In genomic region chr4:123699823-123700822, GRCh38 we compare ENCODE assay signal across 10 cellular contexts.
DNase-seq lines count a peak whose midpoint lies in the region; TF ChIP-seq lines count a peak whose summit lies in the region.
"Had no signal": no experiment of that assay in that cellular context is flagged by ENCODE, and none has a peak within 500 bp of the region (broad histone marks: within the 10 kb centered on the region; RNA-seq: fewer than 3 reads in every experiment).

No MANE protein-coding gene starts in this region.

- H3K4me3 ChIP-seq in choroid plexus epithelial cell (ENCODE audit: low read depth, low read length) (peak overlapping the region; percentile 13), stomach (no peak overlapping the region)

- TF ChIP-seq POLR2A in stomach (IDR thresholded peaks at IDR 0.05), result no peak

- H3K9me3 ChIP-seq in stomach, result no peaks in the 10 kb centered on the region

- H3K36me3 ChIP-seq in stomach, result no peaks in the 10 kb centered on the region

- no peaks in the 10 kb centered on the region for H3K36me3 Mint-ChIP-seq in Calu3 (ENCODE audit: insufficient read depth, unreplicated experiment)

- TF ChIP-seq CTCF in choroid plexus epithelial cell (conservative IDR thresholded peaks at IDR 0.05; ENCODE audit: low read depth, low read length), result no peak
- no peak for TF ChIP-seq CTCF in stomach (IDR thresholded peaks at IDR 0.05)
- TF ChIP-seq CTCF in Calu3 (IDR thresholded peaks at IDR 0.05; ENCODE audit: unreplicated experiment), result no peak

- no peaks in the 10 kb centered on the region for H3K9me3 Mint-ChIP-seq in Calu3 (ENCODE audit: low read depth, unreplicated experiment)
- H3K9me3 Mint-ChIP-seq: activated CD4-positive, alpha-beta memory T cell treated with anti-CD3 and anti-CD28 coated beads for 36 hours had no signal

- H3K27me3 ChIP-seq in stomach, result no peaks in the 10 kb centered on the region

- H3K27ac Mint-ChIP-seq in Calu3 (ENCODE audit: unreplicated experiment), result no peak overlapping the region
- H3K27ac Mint-ChIP-seq: activated CD4-positive, alpha-beta memory T cell treated with anti-CD3 and anti-CD28 coated beads for 36 hours had no signal

- H3K4me1 ChIP-seq in stomach, result peaks cover 0 to 12% (median 0%) of the 10 kb centered on the region in 4 donors

- peak; percentile 61 for DNase-seq in HT1080 (ENCODE audit: low read depth)
- peak; percentile 95 for DNase-seq in choroid plexus epithelial cell (ENCODE audit: low read depth)
- peak; percentile 81 for DNase-seq in kidney glomerular epithelial cell (lab: John Stamatoyannopoulos, UW)
- no peak for DNase-seq in stomach
- DNase-seq in germinal center (ENCODE audit: low spot score), result no peak
- no peak for DNase-seq in Calu3
- no peak for DNase-seq in NCI-H1694 treated with DMSO at 0.1 percent for 48 hours (lab: John Stamatoyannopoulos, UW)
- DNase-seq in NCI-H2029 (lab: John Stamatoyannopoulos, UW), result no peak
- DNase-seq: activated CD4-positive, alpha-beta memory T cell treated with anti-CD3 and anti-CD28 coated beads for 36 hours; stimulated activated CD8-positive, alpha-beta memory T cell treated with anti-CD3 and anti-CD28 coated beads, Interleukin-4, amount 100 ng/mL, for 48 hours had no signal

- intact Hi-C loops in stomach (cut with DNase I; ENCODE audit: low total_unique reads) (no loop called here), Calu3 (cut with micrococcal nuclease; ENCODE audit: unreplicated experiment) (no loop called here)

- TF ChIP-seq EP300 in stomach (IDR thresholded peaks at IDR 0.05), result no peak

- H3K4me3 Mint-ChIP-seq in Calu3 (ENCODE audit: low read depth, unreplicated experiment), result no peak overlapping the region
- H3K4me3 Mint-ChIP-seq: activated CD4-positive, alpha-beta memory T cell treated with anti-CD3 and anti-CD28 coated beads for 36 hours had no signal

- 51 to 72% (median 61%) methylated on average over 7 of the region's 7 CpGs for WGBS in stomach, 5 donors

- CTCF ChIA-PET in Calu3 (lab: Charles Lee), result no interaction called here

- H3K27ac ChIP-seq in stomach, result peak overlapping the region in 4 of 5 donors; percentile 3 to 73 (median 37)

- no peaks in the 10 kb centered on the region for H3K4me1 Mint-ChIP-seq in Calu3 (ENCODE audit: low read depth, unreplicated experiment)

- no peaks in the 10 kb centered on the region for H3K27me3 Mint-ChIP-seq in Calu3 (ENCODE audit: unreplicated experiment)

- BruUV-seq in Calu3 (replicated peaks; lab: Mats Ljungman, UMichigan), result no TSS peak

Comparison
In these comparisons a context has a peak if more than half of its experiments do, and no peak if none do; other contexts are left out.
1. DNase-seq: peak in HT1080 (single experiment), choroid plexus epithelial cell (single experiment) and kidney glomerular epithelial cell (single experiment); none in stomach (single experiment), germinal center (single experiment), Calu3 (single experiment), NCI-H1694 treated with DMSO at 0.1 percent for 48 hours (single experiment) and NCI-H2029 (single experiment).